1 cellular context compared by ENCODE assay signal in genomic region chr1:15178571-15179484, GRCh38.
TF ChIP-seq lines count a peak whose summit lies in the region.

No MANE protein-coding gene starts in this region.

TF ChIP-seq in HEK293, 187 proteins besides CTCF, POLR2A, EP300 and RAD21 (continued from another document):
- TF ChIP-seq HIC1 (tag by site-specific recombination; IDR thresholded peaks at IDR 0.05) (peak; percentile 90), ZNF366 (tag by site-specific recombination; conservative IDR thresholded peaks at IDR 0.05) (peak; percentile 59), PATZ1 (tag by site-specific recombination; IDR thresholded peaks at IDR 0.05) (peak; percentile 60), GFI1B (tag by site-specific recombination; IDR thresholded peaks at IDR 0.05) (peak; percentile 82), SP2 (tag by site-specific recombination; IDR thresholded peaks at IDR 0.05) (no peak), GLI2 (tag by site-specific recombination; IDR thresholded peaks at IDR 0.05; ENCODE audit: borderline replicate concordance, low read depth) (no peak), PRDM6 (tag by site-specific recombination; IDR thresholded peaks at IDR 0.05) (0 out of 2 replicates have a peak, but pooled peaks have one; percentile 24), OSR2 (tag by site-specific recombination; IDR thresholded peaks at IDR 0.05) (no peak), ZNF600 (tag by site-specific recombination; IDR thresholded peaks at IDR 0.05) (peak; percentile 71), ZNF132 (tag by site-specific recombination; IDR thresholded peaks at IDR 0.05; ENCODE audit: borderline replicate concordance) (no peak), ZNF621 (tag by site-specific recombination; IDR thresholded peaks at IDR 0.05) (no peak), ZNF2 (tag by site-specific recombination; IDR thresholded peaks at IDR 0.05) (no peak), ZSCAN30 (tag by site-specific recombination; IDR thresholded peaks at IDR 0.05) (no peak), SP7 (tag by site-specific recombination; IDR thresholded peaks at IDR 0.05) (peak; percentile 67), ZNF19 (tag by site-specific recombination; IDR thresholded peaks at IDR 0.05; ENCODE audit: low read depth) (no peak), ZNF555 (tag by site-specific recombination; conservative IDR thresholded peaks at IDR 0.05) (no peak), SCRT2 (tag by site-specific recombination; IDR thresholded peaks at IDR 0.05) (no peak), ZNF394 (tag by site-specific recombination; IDR thresholded peaks at IDR 0.05; ENCODE audit: borderline replicate concordance) (no peak), ZNF280D (tag by site-specific recombination; IDR thresholded peaks at IDR 0.05) (no peak), BCL11B (tag by site-specific recombination; IDR thresholded peaks at IDR 0.05; ENCODE audit: low read depth) (no peak)
